ENCODE assay signal across 8 cellular contexts in the genomic region with DNA sequence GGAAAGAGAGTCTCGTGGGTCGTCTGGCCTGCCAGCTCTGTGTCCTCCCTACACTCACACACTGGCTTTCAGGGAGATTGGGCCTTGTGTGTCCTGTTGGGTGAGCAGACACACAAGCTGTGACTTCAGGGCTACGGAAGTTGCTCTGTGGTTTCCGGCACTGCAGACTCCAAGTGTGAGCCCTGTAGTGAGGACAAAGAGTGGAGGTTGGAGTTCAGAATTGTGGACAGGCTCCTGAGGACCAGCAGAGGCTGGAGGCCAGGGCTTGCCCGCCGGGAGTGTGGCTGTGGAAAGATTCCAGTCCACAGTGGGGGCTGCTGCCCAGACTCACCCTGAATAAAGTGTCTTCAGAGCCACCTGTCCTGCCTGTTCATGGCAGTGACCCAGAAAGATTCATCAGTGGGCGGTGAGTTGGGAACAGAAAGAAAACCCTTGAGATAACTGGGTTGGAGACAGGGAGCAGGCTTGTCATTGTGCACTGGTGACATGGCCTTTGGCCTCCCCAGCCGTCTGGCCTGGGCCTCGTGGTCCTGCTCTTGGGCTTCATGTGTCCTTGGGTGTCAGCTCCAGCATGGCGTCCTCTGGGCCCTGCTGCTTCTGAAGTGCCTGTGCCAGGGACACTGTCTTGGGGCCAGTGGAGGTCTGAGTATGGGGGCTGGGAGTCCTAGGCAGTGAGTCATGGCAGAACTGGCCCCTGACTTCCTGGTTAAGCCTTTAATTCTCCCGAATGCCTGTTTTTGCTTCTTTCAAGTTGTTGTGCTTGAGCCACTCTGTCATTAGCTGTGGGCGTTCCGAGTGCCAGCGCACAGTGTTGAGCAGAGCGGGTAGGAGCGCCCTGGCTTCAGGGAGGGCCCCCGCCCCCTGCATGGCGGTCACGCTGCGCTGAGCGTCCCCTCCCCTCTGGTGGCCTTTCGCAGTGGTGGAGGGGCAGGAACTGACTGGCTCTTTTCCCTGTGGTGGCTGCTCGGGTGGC. TPM values are rescaled to one million over a fixed set of nuclear protein-coding genes. Genes with fewer than 3 reads are reported as not detected.
DNase-seq lines count a peak whose midpoint lies in the region; ATAC-seq and TF ChIP-seq lines count a peak whose summit lies in the region.

No MANE protein-coding gene starts in this region.

- H3K27me3 ChIP-seq in parathyroid adenoma (ENCODE audit: control insufficient read depth, insufficient read depth, low read length): no peaks in the 10 kb centered on the region
- H3K27me3 ChIP-seq in testis: no peaks in the 10 kb centered on the region

- H3K27ac ChIP-seq in parathyroid adenoma: peak overlapping the region; percentile 91
- H3K27ac ChIP-seq in testis: no peak overlapping the region

- H3K36me3 ChIP-seq in parathyroid adenoma (ENCODE audit: control insufficient read depth, insufficient read depth, low read length) (no peaks in the 10 kb centered on the region), testis (ENCODE audit: low read depth, missing control alignments) (no peaks in the 10 kb centered on the region)

- H3K4me1 ChIP-seq in parathyroid adenoma (peaks cover 29% of the 10 kb centered on the region), testis (peaks cover 9% of the 10 kb centered on the region)

- peak overlapping the region; percentile 29 for H3K4me2 ChIP-seq in parathyroid adenoma (ENCODE audit: low read length)

- WGBS in testis, 2 donors: 75 to 80% methylated on average over 23 of the region's 23 CpGs

- H3K9me3 ChIP-seq in parathyroid adenoma (ENCODE audit: control insufficient read depth, low read length) (no peaks in the 10 kb centered on the region), testis (no peaks in the 10 kb centered on the region)

- peak; percentile 51 for TF ChIP-seq POLR2A in GM19193 (IDR thresholded peaks at IDR 0.05; ENCODE audit: extremely low read depth, insufficient read depth, insufficient read length)
- TF ChIP-seq POLR2A in testis (IDR thresholded peaks at IDR 0.05): no peak

- H2AFZ ChIP-seq in parathyroid adenoma: peak overlapping the region; percentile 84

- H3K79me2 ChIP-seq in parathyroid adenoma: peaks cover 8% of the 10 kb centered on the region

- H3K9ac ChIP-seq in parathyroid adenoma: no peak overlapping the region

- H3K4me3 ChIP-seq in parathyroid adenoma (ENCODE audit: low read depth, low read length) (no peak overlapping the region), testis (no peak overlapping the region)

- DNase-seq in NOMO-1 (lab: John Stamatoyannopoulos, UW; ENCODE audit: unreplicated experiment in 2 of 2): peak; percentile 69 to 83
- peak; percentile 31 for DNase-seq in activated T-helper 1 cell treated with Interleukin-2 at 50 U/mL for 16 hours (ENCODE audit: low read depth)
- peak; percentile 55 for DNase-seq in fibroblast of peridontal ligament (ENCODE audit: extremely low read depth)
- no peak for DNase-seq in NK-92 treated with Interleukin-12 subunit alpha and Interleukin-12 subunit beta, amount 100 ng/mL, for 24 hours (lab: John Stamatoyannopoulos, UW)
- DNase-seq in testis: no peak

- intact Hi-C loops in testis (cut with DNase I; ENCODE audit: low total_unique reads): no loop called here

- TF ChIP-seq CTCF in parathyroid adenoma (IDR thresholded peaks at IDR 0.05) (peak; percentile 19), testis (IDR thresholded peaks at IDR 0.05) (no peak)

- no peak for ATAC-seq in HG03378 (IDR thresholded peaks at IDR 0.05; ENCODE audit: unreplicated experiment)

RNA-seq across cellular contexts. Expression of gene ZNF750, which starts 19.9 kb away (rescaled TPM):
- total RNA-seq in testis: under 1 TPM; 0.50 to 0.63 TPM
- polyA plus RNA-seq in testis (ENCODE audit: insufficient read depth, low read depth, low replicate concordance): 0.21 TPM

Comparison
In these comparisons a context has a peak if more than half of its experiments do, and no peak if none do; other contexts are left out.
1. DNase-seq: peak in NOMO-1 (2 of 2), activated T-helper 1 cell treated with Interleukin-2 at 50 U/mL for 16 hours (single experiment) and fibroblast of peridontal ligament (single experiment); none in NK-92 treated with Interleukin-12 subunit alpha and Interleukin-12 subunit beta, amount 100 ng/mL, for 24 hours (single experiment) and testis (single experiment).